ENCODE assay signal across 8 cellular contexts in the genomic region with DNA sequence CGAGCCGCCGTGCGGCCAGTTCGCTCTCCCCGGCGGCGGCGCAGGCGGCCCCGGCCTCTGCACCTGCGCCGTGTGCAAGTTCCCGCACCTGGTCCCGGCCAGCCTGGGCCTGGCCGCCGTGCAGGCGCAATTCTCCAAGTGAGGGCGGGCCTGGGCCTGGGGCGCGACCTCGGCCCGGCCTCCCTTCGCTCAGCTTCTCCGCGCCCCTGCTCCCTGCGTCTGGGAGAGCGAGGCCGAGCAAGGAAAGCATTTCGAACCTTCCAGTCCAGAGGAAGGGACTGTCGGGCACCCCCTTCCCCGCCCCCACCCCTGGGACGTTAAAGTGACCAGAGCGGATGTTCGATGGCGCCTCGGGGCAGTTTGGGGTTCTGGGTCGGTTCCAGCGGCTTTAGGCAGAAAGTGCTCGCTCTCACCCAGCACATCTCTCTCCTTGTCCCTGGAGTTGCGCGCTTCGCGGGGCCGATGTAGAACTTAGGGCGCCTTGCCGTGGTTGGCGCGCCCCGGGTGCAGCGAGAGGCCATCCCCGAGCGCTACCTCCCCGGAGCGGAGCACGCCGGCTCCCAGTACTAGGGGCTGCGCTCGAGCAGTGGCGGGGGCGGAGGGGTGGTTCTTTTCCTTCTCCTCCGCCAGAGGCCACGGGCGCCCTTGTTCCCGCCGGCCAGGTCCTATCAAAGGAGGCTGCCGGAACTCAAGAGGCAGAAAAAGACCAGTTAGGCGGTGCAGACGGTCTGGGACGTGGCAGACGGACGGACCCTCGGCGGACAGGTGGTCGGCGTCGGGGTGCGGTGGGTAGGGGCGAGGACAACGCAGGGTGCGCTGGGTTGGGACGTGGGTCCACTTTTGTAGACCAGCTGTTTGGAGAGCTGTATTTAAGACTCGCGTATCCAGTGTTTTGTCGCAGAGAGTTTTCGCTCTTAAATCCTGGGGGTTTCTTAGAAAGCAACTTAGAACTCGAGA. TPM values are rescaled to one million over a fixed set of nuclear protein-coding genes. Genes with fewer than 3 reads are reported as not detected.
DNase-seq lines count a peak whose midpoint lies in the region; ATAC-seq and TF ChIP-seq lines count a peak whose summit lies in the region.

No MANE protein-coding gene starts in this region.

- POLR2A ChIA-PET in activated B cell treated with CpG ODN at 0.5 μM for 24 hours (lab: Charles Lee) = no interaction called here

- peaks cover 25% of the 10 kb centered on the region for H3K4me1 ChIP-seq in body of pancreas

- WGBS in body of pancreas, 2 donors = 1 to 3% methylated on average over 19 to 73 of the region's 87 CpGs

- H3K27ac Mint-ChIP-seq in activated CD4-positive, alpha-beta T cell treated with anti-CD3 and anti-CD28 coated beads, Interleukin-2, amount 10 ng/mL, durations not matched to agents 24 days and 14 days = no peak overlapping the region
- H3K27ac Mint-ChIP-seq in activated B cell treated with CpG ODN at 0.5 μM for 24 hours = no peak overlapping the region
- H3K27ac Mint-ChIP-seq in glutamatergic neuron (ENCODE audit: unreplicated experiment) = peak overlapping the region; percentile 57

- intact Hi-C loops in activated CD4-positive, alpha-beta T cell treated with anti-CD3 and anti-CD28 coated beads, Interleukin-2, amount 10 ng/mL, durations not matched to agents 24 days and 14 days (cut with micrococcal nuclease) = loop anchor here (2.0 kb wide), 1 partner anchor 42 kb away; no protein-coding TSS in a partner anchor
- intact Hi-C loops in activated B cell treated with CpG ODN at 0.5 μM for 24 hours (cut with micrococcal nuclease) = loop anchor here (5.0 kb wide), 1 partner anchor 49 kb away; no protein-coding TSS in a partner anchor
- intact Hi-C loops in body of pancreas (cut with DNase I) = no loop called here

- H3K27me3 ChIP-seq in body of pancreas = peaks cover 0 to 29% of the 10 kb centered on the region in 2 donors

- H3K9me3 Mint-ChIP-seq in activated CD4-positive, alpha-beta T cell treated with anti-CD3 and anti-CD28 coated beads, Interleukin-2, amount 10 ng/mL, durations not matched to agents 24 days and 14 days = peaks cover 7% of the 10 kb centered on the region
- peaks cover 3% of the 10 kb centered on the region for H3K9me3 Mint-ChIP-seq in activated B cell treated with CpG ODN at 0.5 μM for 24 hours
- peaks cover 9% of the 10 kb centered on the region for H3K9me3 Mint-ChIP-seq in glutamatergic neuron (ENCODE audit: unreplicated experiment)

- peaks cover 80% of the 10 kb centered on the region for H3K27me3 Mint-ChIP-seq in activated CD4-positive, alpha-beta T cell treated with anti-CD3 and anti-CD28 coated beads, Interleukin-2, amount 10 ng/mL, durations not matched to agents 24 days and 14 days
- peaks cover 66% of the 10 kb centered on the region for H3K27me3 Mint-ChIP-seq in activated B cell treated with CpG ODN at 0.5 μM for 24 hours
- H3K27me3 Mint-ChIP-seq in glutamatergic neuron (ENCODE audit: unreplicated experiment) = peaks cover 18% of the 10 kb centered on the region

- H3K4me3 ChIP-seq in body of pancreas = peak overlapping the region in 1 of 2 donors; percentile 16

- no peaks in the 10 kb centered on the region for H3K36me3 ChIP-seq in body of pancreas (replicated peaks in 1 of 2; ENCODE audit: insufficient read depth in 1 of 2, low read depth in 2 of 2)

- TF ChIP-seq POLR2A in body of pancreas (IDR thresholded peaks at IDR 0.05) = no peak

- peak overlapping the region; percentile 76 for H3K4me3 Mint-ChIP-seq in activated CD4-positive, alpha-beta T cell treated with anti-CD3 and anti-CD28 coated beads, Interleukin-2, amount 10 ng/mL, durations not matched to agents 24 days and 14 days
- peak overlapping the region; percentile 57 for H3K4me3 Mint-ChIP-seq in activated B cell treated with CpG ODN at 0.5 μM for 24 hours
- H3K4me3 Mint-ChIP-seq in glutamatergic neuron (ENCODE audit: unreplicated experiment) = peak overlapping the region; percentile 90

- ATAC-seq in activated B cell treated with CpG ODN at 0.5 μM for 24 hours (ENCODE audit: low read depth) (no peak), HG02981 (IDR thresholded peaks at IDR 0.05; ENCODE audit: unreplicated experiment) (no peak), body of pancreas (no peak)

- CTCF ChIA-PET in activated B cell treated with CpG ODN at 0.5 μM for 24 hours (lab: Charles Lee) = no interaction called here

- H3K36me3 Mint-ChIP-seq in activated CD4-positive, alpha-beta T cell treated with anti-CD3 and anti-CD28 coated beads, Interleukin-2, amount 10 ng/mL, durations not matched to agents 24 days and 14 days (ENCODE audit: low read depth) = no peaks in the 10 kb centered on the region
- H3K36me3 Mint-ChIP-seq in activated B cell treated with CpG ODN at 0.5 μM for 24 hours (ENCODE audit: low read depth) (no peaks in the 10 kb centered on the region), glutamatergic neuron (ENCODE audit: unreplicated experiment) (peaks cover 5% of the 10 kb centered on the region)

- TF ChIP-seq CTCF in activated B cell treated with CpG ODN at 0.5 μM for 24 hours (IDR thresholded peaks at IDR 0.05) = no peak
- TF ChIP-seq CTCF in glutamatergic neuron (IDR thresholded peaks at IDR 0.05; ENCODE audit: partially characterized antibody, unreplicated experiment) = no peak
- no peak for TF ChIP-seq CTCF in body of pancreas (IDR thresholded peaks at IDR 0.05)

- DNase-seq in activated CD4-positive, alpha-beta T cell treated with anti-CD3 and anti-CD28 coated beads, Interleukin-2, amount 10 ng/mL, durations not matched to agents 24 days and 14 days = peak; percentile 64
- no peak for DNase-seq in activated CD4-positive, alpha-beta T cell treated with anti-CD3 and anti-CD28 coated beads, Interleukin-2, amount 50 U/mL, for 1 hour
- DNase-seq in activated B cell treated with CpG ODN at 0.5 μM for 24 hours (no peak), glutamatergic neuron (peak; percentile 56), retina (peak; percentile 80), body of pancreas (no peak), OCI-M2 (lab: John Stamatoyannopoulos, UW; ENCODE audit: unreplicated experiment) (no peak)

- no peaks in the 10 kb centered on the region for H3K9me3 ChIP-seq in body of pancreas

- H3K27ac ChIP-seq in body of pancreas = no peak overlapping the region

- H3K4me1 Mint-ChIP-seq in activated CD4-positive, alpha-beta T cell treated with anti-CD3 and anti-CD28 coated beads, Interleukin-2, amount 10 ng/mL, durations not matched to agents 24 days and 14 days = peaks cover 9% of the 10 kb centered on the region
- H3K4me1 Mint-ChIP-seq in activated B cell treated with CpG ODN at 0.5 μM for 24 hours = peaks cover 12% of the 10 kb centered on the region
- peaks cover 24% of the 10 kb centered on the region for H3K4me1 Mint-ChIP-seq in glutamatergic neuron (ENCODE audit: low read depth, unreplicated experiment)

RNA-seq across cellular contexts. Expression of gene OLIG1, which starts 1.3 kb away (rescaled TPM):
- total RNA-seq in activated CD4-positive, alpha-beta T cell treated with anti-CD3 and anti-CD28 coated beads, Interleukin-2, amount 10 ng/mL, durations not matched to agents 24 days and 14 days = not detected in 2 replicates
- not detected in 2 replicates for total RNA-seq in activated B cell treated with CpG ODN at 0.5 μM for 24 hours
- total RNA-seq in glutamatergic neuron (ENCODE audit: unreplicated experiment) = 14.2 TPM
- total RNA-seq in body of pancreas = not detected

RNA-seq across cellular contexts. Expression of gene OLIG2, which starts 45.5 kb away (rescaled TPM):
- total RNA-seq in activated CD4-positive, alpha-beta T cell treated with anti-CD3 and anti-CD28 coated beads, Interleukin-2, amount 10 ng/mL, durations not matched to agents 24 days and 14 days = not detected in 2 replicates
- not detected in 2 replicates for total RNA-seq in activated B cell treated with CpG ODN at 0.5 μM for 24 hours
- total RNA-seq in glutamatergic neuron (ENCODE audit: unreplicated experiment) = 21.4 TPM
- not detected for total RNA-seq in body of pancreas

Comparison
In these comparisons a context has a peak if more than half of its experiments do, and no peak if none do; other contexts are left out.
1. DNase-seq: peak in activated CD4-positive, alpha-beta T cell treated with anti-CD3 and anti-CD28 coated beads, Interleukin-2, amount 10 ng/mL, durations not matched to agents 24 days and 14 days (single experiment), glutamatergic neuron (single experiment) and retina (single experiment); none in activated CD4-positive, alpha-beta T cell treated with anti-CD3 and anti-CD28 coated beads, Interleukin-2, amount 50 U/mL, for 1 hour (single experiment), activated B cell treated with CpG ODN at 0.5 μM for 24 hours (single experiment), body of pancreas (0 of 4) and OCI-M2 (single experiment).
2. RNA of gene OLIG1, which starts 1.3 kb away (total RNA-seq): 14.2 TPM in glutamatergic neuron (single experiment); not detected in activated CD4-positive, alpha-beta T cell treated with anti-CD3 and anti-CD28 coated beads, Interleukin-2, amount 10 ng/mL, durations not matched to agents 24 days and 14 days, not detected in activated B cell treated with CpG ODN at 0.5 μM for 24 hours and not detected in body of pancreas; every median in the first group is over 10 times any median in the second.
3. RNA of gene OLIG2, which starts 45.5 kb away (total RNA-seq): 21.4 TPM in glutamatergic neuron (single experiment); not detected in activated CD4-positive, alpha-beta T cell treated with anti-CD3 and anti-CD28 coated beads, Interleukin-2, amount 10 ng/mL, durations not matched to agents 24 days and 14 days, not detected in activated B cell treated with CpG ODN at 0.5 μM for 24 hours and not detected in body of pancreas; every median in the first group is over 10 times any median in the second.
4. Peak in every context shown above with its lines, with median percentiles within 50 percentile points of each other: H3K4me3 Mint-ChIP-seq.